ENCODE assay signal across 20 cellular contexts in genomic region chr18:2529154-2529553, GRCh38. TPM values are rescaled to one million over a fixed set of nuclear protein-coding genes. Genes with fewer than 3 reads are reported as not detected.
DNase-seq lines count a peak whose midpoint lies in the region; ATAC-seq, FAIRE-seq and TF ChIP-seq lines count a peak whose summit lies in the region.
"Had no signal": no experiment of that assay in that cellular context is flagged by ENCODE, and none has a peak within 500 bp of the region (broad histone marks: within the 10 kb centered on the region; RNA-seq: fewer than 3 reads in every experiment).

No MANE protein-coding gene starts in this region.

- POLR2A ChIA-PET in WTC11 (lab: Charles Lee): no interaction called here
- POLR2A ChIA-PET in T-cell (lab: Charles Lee): no interaction called here

- no peaks in the 10 kb centered on the region for H3K79me1 ChIP-seq in H9 (ENCODE audit: insufficient read depth, low read depth, low read length, poor library complexity, severe bottlenecking)

- H3T11ph ChIP-seq in H9 (ENCODE audit: low read length): no peak overlapping the region

- H4K8ac ChIP-seq in H9 (replicated peaks; ENCODE audit: insufficient read length, low read depth, low read length): no peak overlapping the region

- H3K27ac Mint-ChIP-seq in H9: peak overlapping the region in 1 of 3 experiments; percentile 11; a peak in 1 of 7 replicates
- no peak overlapping the region; the same call in 1 of the 2 replicates for H3K27ac Mint-ChIP-seq in WTC11
- H3K27ac Mint-ChIP-seq in T-cell: no peak overlapping the region
- H3K27ac Mint-ChIP-seq: activated T-helper 17 cell treated with anti-CD3 and anti-CD28 coated beads, Interleukin-2, amount 50 U/mL, for 72 hours had no signal

- peak; percentile 99 for FAIRE-seq in urothelium cell line (lab: Jason Lieb, UNC)
- no peak for FAIRE-seq in GM12891 (lab: Jason Lieb, UNC)

- no peak overlapping the region for H3K4me2 ChIP-seq in H9 (ENCODE audit: insufficient read depth, insufficient read length, low read length)
- H3K4me2 ChIP-seq: BLaER1 treated with 17β-estradiol and CSF1 and Interleukin-3, amounts not matched to agents 10 nM and 100 nM had no signal

- no peak overlapping the region for H2AK5ac ChIP-seq in H9 (ENCODE audit: insufficient read length, low read length)

- peaks cover 2 to 10% of the 10 kb centered on the region in 2 experiments; a peak in 3 of 4 replicates for H3K4me1 Mint-ChIP-seq in H9
- H3K4me1 Mint-ChIP-seq in WTC11: peaks cover 4% of the 10 kb centered on the region; the same call in 1 of the 2 replicates
- no peaks in the 10 kb centered on the region for H3K4me1 Mint-ChIP-seq in T-cell
- H3K4me1 Mint-ChIP-seq: activated T-helper 17 cell treated with anti-CD3 and anti-CD28 coated beads, Interleukin-2, amount 50 U/mL, for 72 hours had no signal

- H3K9ac ChIP-seq in H9 (ENCODE audit: extremely low read depth, insufficient read length, low read length): no peak overlapping the region
- H3K9ac ChIP-seq: BLaER1 treated with 17β-estradiol and CSF1 and Interleukin-3, amounts not matched to agents 10 nM and 100 nM had no signal

- H3K4me3 ChIP-seq in iPS DF 6.9 (ENCODE audit: low read length): no peak overlapping the region
- no peak overlapping the region for H3K4me3 ChIP-seq in spleen
- H3K4me3 ChIP-seq: BLaER1 treated with 17β-estradiol and CSF1 and Interleukin-3, amounts not matched to agents 10 nM and 100 nM; cardiac muscle cell; lower lobe of right lung; tibial artery had no signal

- H4K5ac ChIP-seq in H9 (ENCODE audit: insufficient read length, low read depth, low read length): no peak overlapping the region

- CTCF ChIA-PET in WTC11 (lab: Charles Lee) (interaction anchor here (1.6 kb wide), 1 partner anchor 13 kb away, joined by 3 read pairs; no protein-coding TSS in a partner anchor), T-cell (lab: Charles Lee) (no interaction called here)

- H3K9me3 Mint-ChIP-seq in H9: peaks cover 5 to 11% of the 10 kb centered on the region in 2 experiments; a peak in 4 of 5 replicates
- H3K9me3 Mint-ChIP-seq in WTC11: peaks cover 23% of the 10 kb centered on the region
- peaks cover 0 to 7% (median 0%) of the 10 kb centered on the region in 3 donors for H3K9me3 Mint-ChIP-seq in T-cell
- H3K9me3 Mint-ChIP-seq: activated T-helper 17 cell treated with anti-CD3 and anti-CD28 coated beads, Interleukin-2, amount 50 U/mL, for 72 hours had no signal

- H3K23ac ChIP-seq in H9 (ENCODE audit: insufficient read length, low read depth, low read length): no peak overlapping the region

- ATAC-seq in WTC11 (peak; percentile 69), T-cell (replicated peaks in 1 of 4) (no peak)
- ATAC-seq: activated T-helper 17 cell treated with anti-CD3 and anti-CD28 coated beads, Interleukin-2, amount 50 U/mL, for 72 hours; lower lobe of right lung; sciatic nerve had no signal

- no peak overlapping the region for H2BK12ac ChIP-seq in H9 (ENCODE audit: insufficient read length, low read depth, low read length)

- DNase-seq in H9 (peak; percentile 32), WTC11 (ENCODE audit: low spot score) (peak; percentile 12), iPS DF 6.9 (ENCODE audit: low read depth, low spot score) (peak; percentile 16), urothelium cell line (ENCODE audit: low spot score) (peak; percentile 97), spleen (no peak), GM12891 (ENCODE audit: insufficient read length, low spot score) (no peak), T-cell (no peak)
- DNase-seq: GDM1; HCEC 1CT; KBM-7; lower lobe of right lung; NCI-H1092; NCI-H510A treated with DMSO at 0.1 percent for 48 hours; stimulated activated naive CD4-positive, alpha-beta T cell treated with Interleukin-2 at 50 U/mL for 16 hours; tibial artery had no signal

- WGBS in H9 (ENCODE audit: extremely low coverage, insufficient read length, low lambda C conversion rate): 100% methylated on average over 2 of the region's 7 CpGs
- 100% methylated on average over 2 of the region's 7 CpGs for WGBS in iPS DF 6.9 (ENCODE audit: insufficient coverage, insufficient read length)
- 84 to 93% (median 85%) methylated on average over 7 of the region's 7 CpGs for WGBS in spleen, 5 donors

- H3K4me1 ChIP-seq in H9 (ENCODE audit: insufficient read depth, low read length): no peaks in the 10 kb centered on the region; the same call in 1 of the 2 replicates
- no peaks in the 10 kb centered on the region for H3K4me1 ChIP-seq in iPS DF 6.9 (ENCODE audit: control insufficient read depth, insufficient read depth, low read length)
- H3K4me1 ChIP-seq in spleen: no peaks in the 10 kb centered on the region
- H3K4me1 ChIP-seq: lower lobe of right lung, tibial artery had no signal

- no peak overlapping the region for H2BK120ac ChIP-seq in H9 (ENCODE audit: low read depth, low read length, poor library complexity, severe bottlenecking)

- H3K18ac ChIP-seq in H9 (ENCODE audit: insufficient read length, low read depth, low read length): no peak overlapping the region

- H4K20me1 ChIP-seq in H9 (ENCODE audit: control insufficient read depth, insufficient read depth, insufficient read length): no peaks in the 10 kb centered on the region
- H4K20me1 ChIP-seq: BLaER1 treated with 17β-estradiol and CSF1 and Interleukin-3, amounts not matched to agents 10 nM and 100 nM had no signal

- H3K9me3 ChIP-seq in H9 (ENCODE audit: control insufficient read depth, low read depth, low read length): no peaks in the 10 kb centered on the region
- no peaks in the 10 kb centered on the region for H3K9me3 ChIP-seq in iPS DF 6.9 (ENCODE audit: control insufficient read depth, insufficient read depth, low read length)
- peaks cover 0 to 5% (median 0%) of the 10 kb centered on the region in 8 donors for H3K9me3 ChIP-seq in spleen
- H3K9me3 ChIP-seq: lower lobe of right lung, tibial artery had no signal

- H3K56ac ChIP-seq in H9 (ENCODE audit: insufficient read length, low read depth, low read length): no peak overlapping the region

- no peak overlapping the region for H3K27ac ChIP-seq in H9 (ENCODE audit: insufficient read length, low read depth, low read length)
- H3K27ac ChIP-seq in iPS DF 6.9 (ENCODE audit: low read length): no peak overlapping the region
- H3K27ac ChIP-seq in spleen: no peak overlapping the region
- H3K27ac ChIP-seq: BLaER1 treated with 17β-estradiol and CSF1 and Interleukin-3, amounts not matched to agents 10 nM and 100 nM; cardiac muscle cell; HL-60; lower lobe of right lung; tibial artery had no signal

- H2AFZ ChIP-seq in H9 (ENCODE audit: low read length): no peak overlapping the region

- intact Hi-C loops in spleen (cut with DNase I; ENCODE audit: low total_unique reads): no loop called here

- no peak overlapping the region for H3K4ac ChIP-seq in H9 (ENCODE audit: low read depth, low read length)

- H3K27me3 ChIP-seq in H9 (ENCODE audit: insufficient read depth, low read length) (no peaks in the 10 kb centered on the region), iPS DF 6.9 (ENCODE audit: control insufficient read depth, insufficient read depth, low read length) (no peaks in the 10 kb centered on the region), spleen (replicated peaks in 1 of 7) (no peaks in the 10 kb centered on the region)
- H3K27me3 ChIP-seq: BLaER1 treated with 17β-estradiol and CSF1 and Interleukin-3, amounts not matched to agents 10 nM and 100 nM; cardiac muscle cell; tibial artery had no signal

- H3K79me2 ChIP-seq in H9 (ENCODE audit: insufficient read depth, low read length): no peaks in the 10 kb centered on the region

- no peak overlapping the region for H2BK15ac ChIP-seq in H9 (ENCODE audit: low read depth, low read length)

- no peak overlapping the region for H2BK5ac ChIP-seq in H9 (ENCODE audit: insufficient read length, low read length)

- no peaks in the 10 kb centered on the region for H3K36me3 ChIP-seq in iPS DF 6.9 (ENCODE audit: control insufficient read depth, insufficient read depth, low read length)
- peaks cover 0 to 13% (median 0%) of the 10 kb centered on the region in 6 donors for H3K36me3 ChIP-seq in spleen
- H3K36me3 ChIP-seq: cardiac muscle cell, lower lobe of right lung, tibial artery had no signal

- H3K4me3 Mint-ChIP-seq in H9: no peak overlapping the region
- H3K4me3 Mint-ChIP-seq in WTC11: no peak overlapping the region
- H3K4me3 Mint-ChIP-seq in T-cell: no peak overlapping the region
- H3K4me3 Mint-ChIP-seq: activated T-helper 17 cell treated with anti-CD3 and anti-CD28 coated beads, Interleukin-2, amount 50 U/mL, for 72 hours had no signal

- no peak overlapping the region for H4K91ac ChIP-seq in H9 (ENCODE audit: insufficient read length, low read depth, low read length)

- H3K23me2 ChIP-seq in H9 (ENCODE audit: insufficient read length, low read depth, low read length, poor library complexity, severe bottlenecking): no peaks in the 10 kb centered on the region

- H3K36me3 Mint-ChIP-seq in H9 (ENCODE audit: insufficient read depth in 1 of 3, low read depth in 3 of 3): peaks cover 7 to 18% (median 11%) of the 10 kb centered on the region in 3 experiments
- peaks cover 16% of the 10 kb centered on the region for H3K36me3 Mint-ChIP-seq in WTC11
- H3K36me3 Mint-ChIP-seq in T-cell: peaks cover 28% of the 10 kb centered on the region

- H3K27me3 Mint-ChIP-seq in H9 (ENCODE audit: low read depth): no peaks in the 10 kb centered on the region
- no peaks in the 10 kb centered on the region for H3K27me3 Mint-ChIP-seq in WTC11 (ENCODE audit: low read depth)
- no peaks in the 10 kb centered on the region for H3K27me3 Mint-ChIP-seq in T-cell
- H3K27me3 Mint-ChIP-seq: activated T-helper 17 cell treated with anti-CD3 and anti-CD28 coated beads, Interleukin-2, amount 50 U/mL, for 72 hours had no signal

- TF ChIP-seq POLR2A in spleen (IDR thresholded peaks at IDR 0.05) (no peak), GM12891 (IDR thresholded peaks at IDR 0.05; ENCODE audit: low read depth, low read length) (no peak)

- TF ChIP-seq CTCF in H9 (conservative IDR thresholded peaks at IDR 0.05) (no peak), WTC11 (IDR thresholded peaks at IDR 0.05) (no peak), spleen (IDR thresholded peaks at IDR 0.05 in 8 of 11, conservative IDR thresholded peaks at IDR 0.05 in 3 of 11) (no peak)

- no peak overlapping the region for H2BK20ac ChIP-seq in H9 (ENCODE audit: low read depth, low read length, poor library complexity, severe bottlenecking)

- no peak overlapping the region for H3K14ac ChIP-seq in H9 (ENCODE audit: insufficient read depth, low read length)

TF ChIP-seq in WTC11, 78 proteins besides CTCF, POLR2A, EP300 and RAD21 (continues in another document):
- no peak for TF ChIP-seq ZNF232 (CRISPR knock-in tag; IDR thresholded peaks at IDR 0.05)

TF ChIP-seq in GM12891, 5 proteins besides CTCF, POLR2A, EP300 and RAD21 (continues in another document):
- TF ChIP-seq SPI1 (IDR thresholded peaks at IDR 0.05; ENCODE audit: low read depth, low read length): no peak

RNA-seq across cellular contexts. Expression of gene METTL4, which starts 42.2 kb away (rescaled TPM):
- 12.4 and 14.2 TPM in 2 replicates for total RNA-seq in H9 (2021)
- total RNA-seq in WTC11 (2021): 9.8 to 14.7 TPM (median 10.5 TPM) in 3 replicates
- 10 to 100 TPM; 12.5 to 30.8 (median 16.9) TPM for total RNA-seq in spleen
- 10 to 100 TPM in 2 of 3 donors, 1 to 10 TPM in 1; 9.1 to 11.8 (median 10.3) TPM for polyA plus RNA-seq in spleen
- polyA plus RNA-seq in GM12891 (2012; ENCODE audit: low read depth, missing spikeins): 4.0 TPM
- 10 to 100 TPM; 15.1 to 27.7 (median 21.4) TPM for total RNA-seq in T-cell

RNA-seq across cellular contexts. Expression of gene NDC80, which starts 42.2 kb away (rescaled TPM):
- total RNA-seq in H9 (2021) (38.5 and 39.5 TPM in 2 replicates), WTC11 (2021) (36.6 to 43.0 TPM (median 36.9 TPM) in 3 replicates), spleen (1 to 10 TPM; 3.4 to 7.3 (median 4.4) TPM), T-cell (1 to 10 TPM; 2.3 to 8.2 (median 3.3) TPM)
- polyA plus RNA-seq in spleen: 1 to 10 TPM; 3.4 to 9.0 (median 4.4) TPM
- 23.5 TPM for polyA plus RNA-seq in GM12891 (2012; ENCODE audit: low read depth, missing spikeins)

Comparison
In these comparisons a context has a peak if more than half of its experiments do, and no peak if none do; other contexts are left out.
1. DNase-seq: peak in H9 (single experiment), WTC11 (single experiment), iPS DF 6.9 (single experiment) and urothelium cell line (single experiment); none in spleen (single experiment), GM12891 (single experiment) and T-cell (0 of 34).